3 cellular contexts compared by ENCODE assay signal in genomic region chr5:64667068-64667467, GRCh38.
TF ChIP-seq lines count a peak whose summit lies in the region.

No MANE protein-coding gene starts in this region.

TF ChIP-seq in HepG2, 621 proteins besides CTCF, POLR2A, EP300 and RAD21:
- TF ChIP-seq TCF12 (IDR thresholded peaks at IDR 0.05) (no peak), TCF12 (CRISPR knock-in tag; IDR thresholded peaks at IDR 0.05) (no peak), ZNF263 (CRISPR knock-in tag; IDR thresholded peaks at IDR 0.05) (no peak), MAFK (conservative IDR thresholded peaks at IDR 0.05 in 1 of 2, IDR thresholded peaks at IDR 0.05 in 1 of 2; ENCODE audit: low read length in 2 of 2) (peak; percentile 59 to 77), MAFF (IDR thresholded peaks at IDR 0.05; ENCODE audit: low read depth, low read length) (peak; percentile 52), ZNF775 (CRISPR knock-in tag; IDR thresholded peaks at IDR 0.05; ENCODE audit: borderline replicate concordance) (no peak)
TF ChIP-seq in HepG2: peak in this region for 2.

TF ChIP-seq in A549, 52 proteins besides CTCF, POLR2A, EP300 and RAD21:
- peak; percentile 39 for TF ChIP-seq MAFK (IDR thresholded peaks at IDR 0.05; ENCODE audit: partially characterized antibody)
- TF ChIP-seq ZFP36 (IDR thresholded peaks at IDR 0.05; ENCODE audit: borderline replicate concordance, partially characterized antibody) = no peak

TF ChIP-seq in IMR-90, 13 proteins besides CTCF, POLR2A, EP300 and RAD21:
- TF ChIP-seq MXI1 (IDR thresholded peaks at IDR 0.05; ENCODE audit: borderline replicate concordance, low read depth, low read length) = no peak
- TF ChIP-seq MAFK (IDR thresholded peaks at IDR 0.05; ENCODE audit: low read depth, low read length) = peak; percentile 68
- TF ChIP-seq BHLHE40 (IDR thresholded peaks at IDR 0.05; ENCODE audit: low read depth, low read length) = no peak
